Comparison of ENCODE assay signal across 10 cellular contexts in genomic region chr12:94208433-94208921, GRCh38.
DNase-seq lines count a peak whose midpoint lies in the region; ATAC-seq and FAIRE-seq lines count a peak whose summit lies in the region.
"Had no signal": no experiment of that assay in that cellular context is flagged by ENCODE, and none has a peak within 500 bp of the region (broad histone marks: within the 10 kb centered on the region; RNA-seq: fewer than 3 reads in every experiment).

No MANE protein-coding gene starts in this region.

- H3K4me3 ChIP-seq in BLaER1, result no peak overlapping the region
- H3K4me3 ChIP-seq in small intestine (ENCODE audit: low read depth in 1 of 2, low read length in 2 of 2), result no peak overlapping the region

- H3K9me3 ChIP-seq in BLaER1 (no peaks in the 10 kb centered on the region), small intestine (ENCODE audit: control insufficient read depth, low read depth) (no peaks in the 10 kb centered on the region)

- no peak overlapping the region for H3K9ac ChIP-seq in BLaER1
- H3K9ac ChIP-seq: parathyroid adenoma had no signal

- H3K27me3 Mint-ChIP-seq in activated naive CD8-positive, alpha-beta T cell treated with anti-CD3 and anti-CD28 coated beads, Interleukin-2, amount 50 U/mL, for 24 hours, result no peaks in the 10 kb centered on the region

- H3K4me1 Mint-ChIP-seq in activated naive CD8-positive, alpha-beta T cell treated with anti-CD3 and anti-CD28 coated beads, Interleukin-2, amount 50 U/mL, for 24 hours, result peaks cover 70% of the 10 kb centered on the region

- ATAC-seq in GM19455 (IDR thresholded peaks at IDR 0.05; ENCODE audit: unreplicated experiment), result peak; percentile 29
- peak; percentile 29 for ATAC-seq in HG03521 (IDR thresholded peaks at IDR 0.05; ENCODE audit: unreplicated experiment)
- ATAC-seq in activated naive CD8-positive, alpha-beta T cell treated with anti-CD3 and anti-CD28 coated beads, Interleukin-2, amount 50 U/mL, for 24 hours, result peak; percentile 78

- H3K9me3 Mint-ChIP-seq in activated naive CD8-positive, alpha-beta T cell treated with anti-CD3 and anti-CD28 coated beads, Interleukin-2, amount 50 U/mL, for 24 hours, result peaks cover 4% of the 10 kb centered on the region

- H3K4me1 ChIP-seq in BLaER1 (peaks cover 20% of the 10 kb centered on the region), small intestine (ENCODE audit: control insufficient read depth in 2 of 2, insufficient read depth in 1 of 2, low read depth in 1 of 2, low read length in 1 of 2) (peaks cover 0 to 3% of the 10 kb centered on the region in 2 donors)
- H3K4me1 ChIP-seq: parathyroid adenoma had no signal

- H3K4me2 ChIP-seq in BLaER1, result peak overlapping the region; percentile 62

- H3K27me3 ChIP-seq in BLaER1 (no peaks in the 10 kb centered on the region), small intestine (ENCODE audit: control insufficient read depth in 2 of 2, insufficient read depth in 2 of 2, low read length in 2 of 2) (no peaks in the 10 kb centered on the region)

- peak overlapping the region; percentile 86 for H3K4me3 Mint-ChIP-seq in activated naive CD8-positive, alpha-beta T cell treated with anti-CD3 and anti-CD28 coated beads, Interleukin-2, amount 50 U/mL, for 24 hours

- peak overlapping the region; percentile 99 for H3K27ac Mint-ChIP-seq in activated naive CD8-positive, alpha-beta T cell treated with anti-CD3 and anti-CD28 coated beads, Interleukin-2, amount 50 U/mL, for 24 hours

- peak; percentile 52 for DNase-seq in activated naive CD8-positive, alpha-beta T cell treated with anti-CD3 and anti-CD28 coated beads, Interleukin-2, amount 50 U/mL, for 24 hours
- DNase-seq in small intestine (no peak), NCI-H526 treated with DMSO at 0.1 percent for 48 hours (lab: John Stamatoyannopoulos, UW) (no peak), DMS53 (lab: John Stamatoyannopoulos, UW) (no peak), KG1 (lab: John Stamatoyannopoulos, UW) (no peak)
- DNase-seq: DND-41 had no signal

- H3K27ac ChIP-seq in BLaER1 (no peak overlapping the region), small intestine (ENCODE audit: low read depth in 1 of 2, low read length in 1 of 2) (peak overlapping the region; percentile 48 to 90)

- H3K36me3 ChIP-seq in BLaER1, result no peaks in the 10 kb centered on the region
- H3K36me3 ChIP-seq in small intestine (ENCODE audit: control insufficient read depth in 2 of 2, insufficient read depth in 2 of 2, low read length in 2 of 2), result no peaks in the 10 kb centered on the region

- no peaks in the 10 kb centered on the region for H4K20me1 ChIP-seq in BLaER1

- WGBS in small intestine, 3 donors, result 68 to 74% (median 73%) methylated on average over 8 of the region's 8 CpGs

- H3K36me3 Mint-ChIP-seq in activated naive CD8-positive, alpha-beta T cell treated with anti-CD3 and anti-CD28 coated beads, Interleukin-2, amount 50 U/mL, for 24 hours (ENCODE audit: low read depth), result peaks cover 14% of the 10 kb centered on the region

- no peak for FAIRE-seq in small intestine (lab: Jason Lieb, UNC)
